In the genomic region with DNA sequence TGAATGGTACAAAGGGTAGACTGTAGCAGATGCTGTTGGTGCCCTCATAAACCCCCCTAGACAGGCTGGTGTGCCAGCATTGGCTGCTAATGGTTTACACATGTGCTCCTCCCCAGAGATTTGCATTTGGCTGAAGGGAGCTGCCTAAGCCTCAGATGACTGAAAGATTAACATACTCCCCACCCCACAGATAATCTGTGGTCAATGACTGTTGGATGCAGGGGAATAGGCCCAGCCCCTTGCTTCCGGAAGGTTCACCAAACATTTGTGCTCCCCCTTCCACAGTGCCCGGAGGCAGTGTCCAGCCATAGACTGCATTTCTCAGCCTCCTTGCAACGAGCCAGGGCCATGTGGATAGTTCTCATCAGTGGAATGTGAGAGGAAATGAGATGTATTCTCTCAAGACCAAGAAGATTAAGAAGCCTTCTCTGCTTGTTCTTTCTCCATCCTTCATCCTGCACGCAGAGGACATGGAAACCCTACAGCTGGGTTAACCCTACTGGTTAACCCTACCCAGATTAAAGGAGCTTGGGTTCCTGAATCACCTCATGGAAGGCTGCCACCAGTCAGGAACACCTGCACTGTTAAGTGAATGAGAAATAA, we compare ENCODE assay signal across 8 cellular contexts.
A peak's percentile ranks its signal among the peaks of the same experiment; 100 is the strongest.
DNase-seq lines count a peak whose midpoint lies in the region; ATAC-seq and TF ChIP-seq lines count a peak whose summit lies in the region.

No MANE protein-coding gene starts in this region.

- ATAC-seq in Right ventricle myocardium superior (ENCODE audit: poor library complexity) (no peak), HG03442 (IDR thresholded peaks at IDR 0.05; ENCODE audit: unreplicated experiment) (peak; percentile 77)

- no peaks in the 10 kb centered on the region for H3K9me2 ChIP-seq in SK-N-SH

- no peak overlapping the region for H3K4me3 ChIP-seq in cardiac muscle cell
- no peak overlapping the region for H3K4me3 ChIP-seq in SK-N-SH (ENCODE audit: low read depth in 2 of 2, low read length in 1 of 2)
- no peak overlapping the region for H3K4me3 ChIP-seq in tibial artery

- H3K36me3 ChIP-seq in cardiac muscle cell, result no peaks in the 10 kb centered on the region
- H3K36me3 ChIP-seq in SK-N-SH (replicated peaks in 1 of 2; ENCODE audit: control insufficient read depth in 1 of 2, insufficient read depth in 2 of 2, low read length in 1 of 2), result no peaks in the 10 kb centered on the region
- H3K36me3 ChIP-seq in tibial artery, result no peaks in the 10 kb centered on the region

- peak overlapping the region; percentile 6; the same call in 1 of the 2 replicates for H3K4me2 ChIP-seq in SK-N-SH

- no peak for TF ChIP-seq CTCF in cardiac muscle cell (IDR thresholded peaks at IDR 0.05; ENCODE audit: low read depth, low read length)
- no peak for TF ChIP-seq CTCF in SK-N-SH (IDR thresholded peaks at IDR 0.05)
- TF ChIP-seq CTCF in tibial artery (IDR thresholded peaks at IDR 0.05), result no peak

- H2AFZ ChIP-seq in SK-N-SH (ENCODE audit: low read depth), result peak overlapping the region; percentile 65; the same call in 1 of the 2 replicates

- peaks cover 4% of the 10 kb centered on the region for H3F3A ChIP-seq in SK-N-SH (replicated peaks; ENCODE audit: insufficient read depth)

- H3K27ac ChIP-seq in cardiac muscle cell (no peak overlapping the region), SK-N-SH (ENCODE audit: low read depth in 2 of 2, low read length in 1 of 2) (peak overlapping the region; percentile 11 to 80), tibial artery (no peak overlapping the region)

- H3K9ac ChIP-seq in SK-N-SH, result no peak overlapping the region

- WGBS in SK-N-SH (ENCODE audit: low lambda C conversion rate), result 16% methylated on average over 4 of the region's 4 CpGs

- DNase-seq in cardiac muscle cell (ENCODE audit: low read depth in 1 of 2, low spot score in 1 of 2), result peak; percentile 6 to 62
- DNase-seq in Right ventricle myocardium superior, result no peak
- peak; percentile 73 for DNase-seq in SK-N-SH
- DNase-seq in myocyte (ENCODE audit: low read depth), result peak; percentile 36
- no peak for DNase-seq in activated T-cell treated with anti-CD3 and anti-CD28 coated beads, Interleukin-2, amount 50 U/mL, for 1 hour
- no peak for DNase-seq in tibial artery
- DNase-seq in NCI-H774 (lab: John Stamatoyannopoulos, UW), result no peak

- no peaks in the 10 kb centered on the region for H4K20me1 ChIP-seq in SK-N-SH (ENCODE audit: insufficient read depth)

- H3K4me1 ChIP-seq in cardiac muscle cell (ENCODE audit: low read depth) (no peaks in the 10 kb centered on the region), SK-N-SH (ENCODE audit: control insufficient read depth in 1 of 2, insufficient read depth in 2 of 2, low read depth in 1 of 2, low read length in 1 of 2) (peaks cover 11 to 14% of the 10 kb centered on the region in 2 experiments; a peak in 2 of 4 replicates), tibial artery (no peaks in the 10 kb centered on the region)

- H3K27me3 ChIP-seq in cardiac muscle cell, result no peaks in the 10 kb centered on the region
- H3K27me3 ChIP-seq in SK-N-SH (ENCODE audit: insufficient read depth), result no peaks in the 10 kb centered on the region
- H3K27me3 ChIP-seq in tibial artery, result peaks cover 0 to 17% of the 10 kb centered on the region in 2 donors

- H3K9me3 ChIP-seq in cardiac muscle cell (ENCODE audit: low read depth) (no peaks in the 10 kb centered on the region), SK-N-SH (no peaks in the 10 kb centered on the region), tibial artery (no peaks in the 10 kb centered on the region)

- TF ChIP-seq RAD21 in SK-N-SH (IDR thresholded peaks at IDR 0.05; ENCODE audit: low read length), result no peak

- CTCF ChIA-PET in SK-N-SH (lab: Yijun Ruan, JAX), result interaction anchor here (0.6 to 8.2 kb wide), 12 partner anchors 15 to 152 kb away, joined by 3 to 172 read pairs (median 4); partner anchors contain the start of gene LMNB1

- intact Hi-C loops in Right ventricle myocardium superior (cut with DNase I) (no loop called here), tibial artery (cut with DNase I; ENCODE audit: low total_unique reads) (no loop called here)

- POLR2A ChIA-PET in SK-N-SH (lab: Yijun Ruan, JAX), result interaction anchor here (0.9 to 1.8 kb wide), 3 partner anchors 93 to 97 kb away, joined by 3 to 34 read pairs (median 8); partner anchors contain the start of gene LMNB1

- no peaks in the 10 kb centered on the region for H3K79me2 ChIP-seq in SK-N-SH (ENCODE audit: insufficient read depth)

- TF ChIP-seq EP300 in SK-N-SH (IDR thresholded peaks at IDR 0.05; ENCODE audit: borderline replicate concordance in 1 of 2, low read depth in 1 of 2, low read length in 1 of 2), result peak in 1 of 2 experiments; percentile 36; a peak in 1 of 4 replicates

TF ChIP-seq in SK-N-SH, 30 proteins besides CTCF, POLR2A, EP300 and RAD21:
- TF ChIP-seq CHD2 (IDR thresholded peaks at IDR 0.05; ENCODE audit: low read length, partially characterized antibody) (peak; percentile 53), MEF2A (IDR thresholded peaks at IDR 0.05; ENCODE audit: borderline replicate concordance, low read depth) (no peak), RCOR1 (IDR thresholded peaks at IDR 0.05; ENCODE audit: low read length) (peak; percentile 54; the same call in 1 of the 2 replicates), FOXM1 (IDR thresholded peaks at IDR 0.05; ENCODE audit: low read depth) (no peak), TCF12 (IDR thresholded peaks at IDR 0.05) (peak; percentile 50; the same call in 1 of the 2 replicates), GATA2 (CRISPR knock-in tag; IDR thresholded peaks at IDR 0.05) (peak; percentile 31; the same call in 1 of the 2 replicates), MXI1 (IDR thresholded peaks at IDR 0.05; ENCODE audit: low read depth, low read length) (peak; percentile 59; the same call in 1 of the 2 replicates)

Comparison
In these comparisons a context has a peak if more than half of its experiments do, and no peak if none do; other contexts are left out.
1. DNase-seq: peak in cardiac muscle cell (2 of 2), SK-N-SH (single experiment) and myocyte (single experiment); none in Right ventricle myocardium superior (single experiment), activated T-cell treated with anti-CD3 and anti-CD28 coated beads, Interleukin-2, amount 50 U/mL, for 1 hour (single experiment), tibial artery (0 of 2) and NCI-H774 (single experiment).
2. H3K27ac ChIP-seq: peak in SK-N-SH (2 of 2); none in cardiac muscle cell (single experiment) and tibial artery (0 of 2).